ENCODE assay signal across 1 cellular context in genomic region chr2:10011606-10012325, GRCh38.
A peak's percentile ranks its signal among the peaks of the same experiment; 100 is the strongest.
TF ChIP-seq lines count a peak whose summit lies in the region.

No MANE protein-coding gene starts in this region.

TF ChIP-seq in GM12878, 131 proteins besides CTCF, POLR2A, EP300 and RAD21:
- TF ChIP-seq BCL3 (IDR thresholded peaks at IDR 0.05; ENCODE audit: borderline replicate concordance, insufficient read depth, low read depth, low read length, poor library complexity, severe bottlenecking) = peak; percentile 8
